In genomic region chr6:95243091-95243490, GRCh38 we compare ENCODE assay signal across 22 cellular contexts.
"Had no signal": no experiment of that assay in that cellular context is flagged by ENCODE, and none has a peak within 500 bp of the region (broad histone marks: within the 10 kb centered on the region; RNA-seq: fewer than 3 reads in every experiment).

No MANE protein-coding gene starts in this region.

- H3K4me1 Mint-ChIP-seq: activated naive CD8-positive, alpha-beta T cell treated with anti-CD3 and anti-CD28 coated beads for 36 hours; activated T-helper 17 cell treated with anti-CD3 and anti-CD28 coated beads, Interleukin-2, amount 50 U/mL, for 72 hours; memory B cell; naive thymus-derived CD4-positive, alpha-beta T cell had no signal

- H3K4me3 ChIP-seq: body of pancreas, dorsolateral prefrontal cortex, gastrocnemius medialis, heart right ventricle, neural progenitor cell, prostate gland, right atrium auricular region, transverse colon, uterus had no signal

- FAIRE-seq: colon had no signal

- H3K27ac Mint-ChIP-seq: activated CD4-positive, alpha-beta memory T cell treated with anti-CD3 and anti-CD28 coated beads for 36 hours; activated naive CD8-positive, alpha-beta T cell treated with anti-CD3 and anti-CD28 coated beads for 36 hours; activated T-helper 17 cell treated with anti-CD3 and anti-CD28 coated beads, Interleukin-2, amount 50 U/mL, for 72 hours; endodermal cell; memory B cell; naive thymus-derived CD4-positive, alpha-beta T cell; neural progenitor cell; WTC11 had no signal

- H3K36me3 ChIP-seq: gastrocnemius medialis, heart right ventricle, neural progenitor cell, prostate gland, right atrium auricular region, transverse colon, uterus had no signal

- H3K9ac ChIP-seq: neural progenitor cell had no signal

- H3K36me3 Mint-ChIP-seq: activated CD4-positive, alpha-beta memory T cell treated with anti-CD3 and anti-CD28 coated beads for 36 hours; activated naive CD8-positive, alpha-beta T cell treated with anti-CD3 and anti-CD28 coated beads for 36 hours; memory B cell; naive thymus-derived CD4-positive, alpha-beta T cell; neural progenitor cell; WTC11 had no signal

- H3K27me3 ChIP-seq: body of pancreas, gastrocnemius medialis, heart right ventricle, neural progenitor cell, right atrium auricular region, transverse colon, uterus had no signal

- DNase-seq: activated CD4-positive, alpha-beta memory T cell treated with anti-CD3 and anti-CD28 coated beads for 36 hours; activated CD4-positive, alpha-beta T cell treated with anti-CD3 and anti-CD28 coated beads for 4 hours; activated naive CD4-positive, alpha-beta T cell; activated naive CD8-positive, alpha-beta T cell treated with anti-CD3 and anti-CD28 coated beads for 36 hours; body of pancreas; caudate nucleus; dorsolateral prefrontal cortex; endodermal cell; erythroblast; gastrocnemius medialis; heart right ventricle; naive thymus-derived CD4-positive, alpha-beta T cell; stimulated activated naive CD8-positive, alpha-beta T cell treated with anti-CD3 and anti-CD28 coated beads, Interleukin-15, Interleukin-2, amounts not matched to agents 100 U/mL and 50 U/mL, for 24 hours; transverse colon; uterus had no signal

- H3K4me1 ChIP-seq: body of pancreas, gastrocnemius medialis, heart right ventricle, neural progenitor cell, prostate gland, right atrium auricular region, transverse colon, uterus had no signal

- H2AFZ ChIP-seq: neural progenitor cell had no signal

- H3K9me3 Mint-ChIP-seq: activated CD4-positive, alpha-beta memory T cell treated with anti-CD3 and anti-CD28 coated beads for 36 hours; activated naive CD8-positive, alpha-beta T cell treated with anti-CD3 and anti-CD28 coated beads for 36 hours; activated T-helper 17 cell treated with anti-CD3 and anti-CD28 coated beads, Interleukin-2, amount 50 U/mL, for 72 hours; endodermal cell; memory B cell; neural progenitor cell; WTC11 had no signal

- H3K4me3 Mint-ChIP-seq: activated CD4-positive, alpha-beta memory T cell treated with anti-CD3 and anti-CD28 coated beads for 36 hours; activated naive CD8-positive, alpha-beta T cell treated with anti-CD3 and anti-CD28 coated beads for 36 hours; activated T-helper 17 cell treated with anti-CD3 and anti-CD28 coated beads, Interleukin-2, amount 50 U/mL, for 72 hours; endodermal cell; memory B cell; naive thymus-derived CD4-positive, alpha-beta T cell; neural progenitor cell; WTC11 had no signal

- H3K27me3 Mint-ChIP-seq: activated naive CD8-positive, alpha-beta T cell treated with anti-CD3 and anti-CD28 coated beads for 36 hours; memory B cell had no signal

- H3K9me3 ChIP-seq: body of pancreas, gastrocnemius medialis, heart right ventricle, prostate gland, right atrium auricular region, transverse colon, uterus had no signal

- H3K4me2 ChIP-seq: neural progenitor cell had no signal

- H3K27ac ChIP-seq: body of pancreas, dorsolateral prefrontal cortex, gastrocnemius medialis, heart right ventricle, neural progenitor cell, prostate gland, right atrium auricular region, transverse colon, uterus had no signal

- ATAC-seq: activated T-helper 17 cell treated with anti-CD3 and anti-CD28 coated beads, Interleukin-2, amount 50 U/mL, for 72 hours; body of pancreas; gastrocnemius medialis; heart right ventricle; naive thymus-derived CD4-positive, alpha-beta T cell; stimulated activated naive CD8-positive, alpha-beta T cell treated with anti-CD3 and anti-CD28 coated beads, Interleukin-15, Interleukin-2, amounts not matched to agents 100 U/mL and 50 U/mL, for 24 hours; WTC11 had no signal
